25 cellular contexts compared by ENCODE assay signal in the genomic region with DNA sequence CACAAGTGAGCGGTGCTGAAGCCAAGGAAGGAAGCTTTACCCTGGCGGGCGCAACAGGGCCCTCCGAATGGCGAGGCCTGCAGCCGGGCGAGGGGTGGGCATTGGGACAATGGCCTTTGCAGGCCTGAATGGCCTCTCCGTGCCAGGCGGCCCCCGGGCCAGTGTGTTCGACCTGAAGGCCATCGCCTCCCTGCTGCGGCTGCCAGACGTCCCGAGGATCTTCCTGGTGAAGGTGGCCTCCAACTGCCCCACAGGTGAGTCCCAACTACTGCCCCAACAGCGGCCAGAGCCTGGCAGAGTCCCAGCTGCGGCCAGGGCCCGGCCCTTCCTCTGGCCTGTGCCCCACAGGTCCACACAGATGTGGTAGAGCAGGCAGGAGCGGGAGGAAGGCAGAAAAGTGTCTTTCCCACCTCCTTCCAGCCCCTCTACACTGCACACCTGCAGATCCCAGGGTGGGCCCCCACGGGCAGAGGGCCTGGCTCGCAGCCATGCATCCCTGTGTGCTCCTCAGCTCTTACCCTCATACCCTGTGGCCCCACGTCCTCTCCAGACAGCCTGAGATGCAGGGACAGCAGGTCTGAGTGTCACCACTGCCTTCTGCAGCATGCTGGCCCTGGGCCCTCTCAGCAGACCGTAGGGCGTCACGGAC. TPM values are rescaled to one million over a fixed set of nuclear protein-coding genes. Genes with fewer than 3 reads are reported as not detected.
"Had no signal": no experiment of that assay in that cellular context is flagged by ENCODE, and none has a peak within 500 bp of the region (broad histone marks: within the 10 kb centered on the region; RNA-seq: fewer than 3 reads in every experiment).

No MANE protein-coding gene starts in this region.

- ATAC-seq: heart left ventricle; left cardiac atrium; left lobe of liver; lower lobe of right lung; psoas muscle; sciatic nerve; stimulated activated effector memory CD8-positive, alpha-beta T cell treated with anti-CD3 and anti-CD28 coated beads, Interleukin-12 subunit alpha, Interleukin-12 subunit beta, amount 100 ng/mL, for 72 hours; stimulated activated naive CD8-positive, alpha-beta T cell treated with anti-CD3 and anti-CD28 coated beads, Interleukin-15, amount 100 ng/mL, for 72 hours had no signal

- H3K4me3 ChIP-seq: heart left ventricle, lower lobe of right lung, psoas muscle, skin epidermis, testis, tibial nerve, uterus had no signal

- DNase-seq: heart left ventricle; hypothalamus; islet precursor cell; kidney glomerular epithelial cell; left cardiac atrium; lower lobe of right lung; mammary epithelial cell; mesendoderm; naive B cell; occipital lobe; psoas muscle; stimulated activated CD4-positive, alpha-beta T cell treated with anti-CD3 and anti-CD28 coated beads, Interleukin-12 subunit alpha, Interleukin-12 subunit beta, amount 100 ng/mL, for 4 hours; stimulated activated CD4-positive, alpha-beta T cell treated with anti-CD3 and anti-CD28 coated beads, Interleukin-4, amount 100 ng/mL, for 24 hours; stimulated activated naive CD4-positive, alpha-beta T cell treated with Interleukin-2 at 50 U/mL for 16 hours; stimulated activated naive CD8-positive, alpha-beta T cell treated with anti-CD3 and anti-CD28 coated beads, Interleukin-15, amount 100 ng/mL, for 72 hours; substantia nigra; testis; uterus had no signal

- H3K9me3 ChIP-seq: heart left ventricle, lower lobe of right lung, neutrophil, psoas muscle, testis, tibial nerve, uterus had no signal

- H3K27me3 ChIP-seq: heart left ventricle, testis, tibial nerve, uterus had no signal

- H3K9ac ChIP-seq: parathyroid adenoma had no signal

- H3K4me1 ChIP-seq: parathyroid adenoma, psoas muscle, testis, tibial nerve, uterus had no signal

- H3K27ac ChIP-seq: heart left ventricle, lower lobe of right lung, neutrophil, parathyroid adenoma, psoas muscle, skin epidermis, testis, tibial nerve, uterus had no signal

- H3K36me3 ChIP-seq: heart left ventricle, lower lobe of right lung, neutrophil, tibial nerve, uterus had no signal

RNA-seq across cellular contexts. Expression of a gene that starts 11.3 kb away (rescaled TPM):
- total RNA-seq: occipital lobe had no signal
